ENCODE assay signal across 1 cellular context in genomic region chr22:30423959-30424380, GRCh38.
TF ChIP-seq lines count a peak whose summit lies in the region.

No MANE protein-coding gene starts in this region.

TF ChIP-seq in IMR-90, 13 proteins besides CTCF, POLR2A, EP300 and RAD21 (continued from another document):
- TF ChIP-seq, protein P1, sequence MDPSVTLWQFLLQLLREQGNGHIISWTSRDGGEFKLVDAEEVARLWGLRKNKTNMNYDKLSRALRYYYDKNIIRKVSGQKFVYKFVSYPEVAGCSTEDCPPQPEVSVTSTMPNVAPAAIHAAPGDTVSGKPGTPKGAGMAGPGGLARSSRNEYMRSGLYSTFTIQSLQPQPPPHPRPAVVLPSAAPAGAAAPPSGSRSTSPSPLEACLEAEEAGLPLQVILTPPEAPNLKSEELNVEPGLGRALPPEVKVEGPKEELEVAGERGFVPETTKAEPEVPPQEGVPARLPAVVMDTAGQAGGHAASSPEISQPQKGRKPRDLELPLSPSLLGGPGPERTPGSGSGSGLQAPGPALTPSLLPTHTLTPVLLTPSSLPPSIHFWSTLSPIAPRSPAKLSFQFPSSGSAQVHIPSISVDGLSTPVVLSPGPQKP (IDR thresholded peaks at IDR 0.05; ENCODE audit: borderline replicate concordance, low read depth, low read length): no peak
- TF ChIP-seq MXI1 (IDR thresholded peaks at IDR 0.05; ENCODE audit: borderline replicate concordance, low read depth, low read length) (peak; percentile 83), RFX5 (IDR thresholded peaks at IDR 0.05; ENCODE audit: low read depth, low read length) (no peak), CEBPB (IDR thresholded peaks at IDR 0.05; ENCODE audit: low read depth, low read length) (no peak), MAZ (IDR thresholded peaks at IDR 0.05; ENCODE audit: borderline replicate concordance, low read depth, low read length) (peak; percentile 86), NFE2L2 (IDR thresholded peaks at IDR 0.05; ENCODE audit: low read depth, low read length) (no peak), SMC3 (IDR thresholded peaks at IDR 0.05; ENCODE audit: low read depth, low read length) (no peak)
- TF ChIP-seq, protein P2, sequence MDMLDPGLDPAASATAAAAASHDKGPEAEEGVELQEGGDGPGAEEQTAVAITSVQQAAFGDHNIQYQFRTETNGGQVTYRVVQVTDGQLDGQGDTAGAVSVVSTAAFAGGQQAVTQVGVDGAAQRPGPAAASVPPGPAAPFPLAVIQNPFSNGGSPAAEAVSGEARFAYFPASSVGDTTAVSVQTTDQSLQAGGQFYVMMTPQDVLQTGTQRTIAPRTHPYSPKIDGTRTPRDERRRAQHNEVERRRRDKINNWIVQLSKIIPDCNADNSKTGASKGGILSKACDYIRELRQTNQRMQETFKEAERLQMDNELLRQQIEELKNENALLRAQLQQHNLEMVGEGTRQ (IDR thresholded peaks at IDR 0.05; ENCODE audit: low read depth, low read length): peak; percentile 95
TF ChIP-seq in IMR-90: peak in this region for 5.
